1 cellular context compared by ENCODE assay signal in the genomic region with DNA sequence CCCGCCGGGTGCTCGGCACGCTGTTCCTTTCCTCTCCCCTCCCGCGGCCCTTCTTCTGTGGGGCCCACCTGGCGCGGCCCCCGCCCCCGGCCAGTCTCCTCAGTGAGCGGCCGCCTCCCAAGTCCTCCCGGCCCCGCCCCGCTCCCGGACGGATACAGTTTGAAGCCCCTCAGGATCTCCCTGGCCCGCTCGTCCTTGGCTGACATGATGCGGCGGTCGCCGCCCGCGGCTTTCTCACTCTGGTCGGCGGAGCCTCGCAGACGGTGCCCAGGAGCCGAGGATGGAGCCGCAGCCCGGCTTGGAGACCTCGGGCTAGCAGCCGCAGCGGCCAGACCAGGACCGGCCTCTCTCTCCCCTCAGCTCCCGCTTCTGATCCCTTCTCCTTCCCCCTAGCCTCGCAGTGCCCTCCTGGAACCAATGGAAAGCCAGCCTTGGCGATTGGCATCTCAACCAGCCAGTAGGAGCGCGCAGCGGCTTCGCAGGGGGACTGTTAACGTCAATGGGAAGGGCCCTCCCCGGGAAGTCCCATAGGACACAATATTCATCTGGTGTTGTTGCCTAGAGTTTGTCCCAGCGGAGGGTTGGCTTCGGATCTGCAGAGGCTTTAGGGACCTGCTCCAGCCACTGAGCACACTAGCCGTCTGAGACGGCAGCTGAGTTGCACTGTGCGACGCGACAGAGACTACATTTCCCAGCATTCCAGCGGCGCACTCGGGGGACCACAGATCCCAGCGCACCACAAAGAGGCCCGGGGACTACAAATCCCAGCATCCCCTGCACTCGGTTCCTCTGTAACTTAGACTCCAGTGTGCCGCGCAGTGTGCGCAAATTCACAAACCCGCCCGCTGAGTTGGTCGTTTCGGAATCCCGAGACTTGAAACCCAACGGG.
TF ChIP-seq lines count a peak whose summit lies in the region.

Gene PDE6D (minus strand): TSS at position 374 of the 889 bp plus-strand sequence. CDS start 168 bp downstream, at position 206.

TF ChIP-seq in HepG2, 621 proteins besides CTCF, POLR2A, EP300 and RAD21 (continued from another document and continues in another):
- TF ChIP-seq, protein P1, sequence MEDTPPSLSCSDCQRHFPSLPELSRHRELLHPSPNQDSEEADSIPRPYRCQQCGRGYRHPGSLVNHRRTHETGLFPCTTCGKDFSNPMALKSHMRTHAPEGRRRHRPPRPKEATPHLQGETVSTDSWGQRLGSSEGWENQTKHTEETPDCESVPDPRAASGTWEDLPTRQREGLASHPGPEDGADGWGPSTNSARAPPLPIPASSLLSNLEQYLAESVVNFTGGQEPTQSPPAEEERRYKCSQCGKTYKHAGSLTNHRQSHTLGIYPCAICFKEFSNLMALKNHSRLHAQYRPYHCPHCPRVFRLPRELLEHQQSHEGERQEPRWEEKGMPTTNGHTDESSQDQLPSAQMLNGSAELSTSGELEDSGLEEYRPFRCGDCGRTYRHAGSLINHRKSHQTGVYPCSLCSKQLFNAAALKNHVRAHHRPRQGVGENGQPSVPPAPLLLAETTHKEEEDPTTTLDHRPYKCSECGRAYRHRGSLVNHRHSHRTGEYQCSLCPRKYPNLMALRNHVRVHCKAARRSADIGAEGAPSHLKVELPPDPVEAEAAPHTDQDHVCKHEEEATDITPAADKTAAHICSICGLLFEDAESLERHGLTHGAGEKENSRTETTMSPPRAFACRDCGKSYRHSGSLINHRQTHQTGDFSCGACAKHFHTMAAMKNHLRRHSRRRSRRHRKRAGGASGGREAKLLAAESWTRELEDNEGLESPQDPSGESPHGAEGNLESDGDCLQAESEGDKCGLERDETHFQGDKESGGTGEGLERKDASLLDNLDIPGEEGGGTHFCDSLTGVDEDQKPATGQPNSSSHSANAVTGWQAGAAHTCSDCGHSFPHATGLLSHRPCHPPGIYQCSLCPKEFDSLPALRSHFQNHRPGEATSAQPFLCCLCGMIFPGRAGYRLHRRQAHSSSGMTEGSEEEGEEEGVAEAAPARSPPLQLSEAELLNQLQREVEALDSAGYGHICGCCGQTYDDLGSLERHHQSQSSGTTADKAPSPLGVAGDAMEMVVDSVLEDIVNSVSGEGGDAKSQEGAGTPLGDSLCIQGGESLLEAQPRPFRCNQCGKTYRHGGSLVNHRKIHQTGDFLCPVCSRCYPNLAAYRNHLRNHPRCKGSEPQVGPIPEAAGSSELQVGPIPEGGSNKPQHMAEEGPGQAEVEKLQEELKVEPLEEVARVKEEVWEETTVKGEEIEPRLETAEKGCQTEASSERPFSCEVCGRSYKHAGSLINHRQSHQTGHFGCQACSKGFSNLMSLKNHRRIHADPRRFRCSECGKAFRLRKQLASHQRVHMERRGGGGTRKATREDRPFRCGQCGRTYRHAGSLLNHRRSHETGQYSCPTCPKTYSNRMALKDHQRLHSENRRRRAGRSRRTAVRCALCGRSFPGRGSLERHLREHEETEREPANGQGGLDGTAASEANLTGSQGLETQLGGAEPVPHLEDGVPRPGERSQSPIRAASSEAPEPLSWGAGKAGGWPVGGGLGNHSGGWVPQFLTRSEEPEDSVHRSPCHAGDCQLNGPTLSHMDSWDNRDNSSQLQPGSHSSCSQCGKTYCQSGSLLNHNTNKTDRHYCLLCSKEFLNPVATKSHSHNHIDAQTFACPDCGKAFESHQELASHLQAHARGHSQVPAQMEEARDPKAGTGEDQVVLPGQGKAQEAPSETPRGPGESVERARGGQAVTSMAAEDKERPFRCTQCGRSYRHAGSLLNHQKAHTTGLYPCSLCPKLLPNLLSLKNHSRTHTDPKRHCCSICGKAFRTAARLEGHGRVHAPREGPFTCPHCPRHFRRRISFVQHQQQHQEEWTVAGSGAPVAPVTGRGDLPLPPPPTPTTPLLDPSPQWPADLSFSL (CRISPR knock-in tag; IDR thresholded peaks at IDR 0.05): no peak
- TF ChIP-seq ZNF20 (CRISPR knock-in tag; IDR thresholded peaks at IDR 0.05): no peak
- TF ChIP-seq, protein P2, sequence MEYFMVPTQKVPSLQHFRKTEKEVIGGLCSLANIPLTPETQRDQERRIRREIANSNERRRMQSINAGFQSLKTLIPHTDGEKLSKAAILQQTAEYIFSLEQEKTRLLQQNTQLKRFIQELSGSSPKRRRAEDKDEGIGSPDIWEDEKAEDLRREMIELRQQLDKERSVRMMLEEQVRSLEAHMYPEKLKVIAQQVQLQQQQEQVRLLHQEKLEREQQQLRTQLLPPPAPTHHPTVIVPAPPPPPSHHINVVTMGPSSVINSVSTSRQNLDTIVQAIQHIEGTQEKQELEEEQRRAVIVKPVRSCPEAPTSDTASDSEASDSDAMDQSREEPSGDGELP (IDR thresholded peaks at IDR 0.05; ENCODE audit: borderline replicate concordance, low read depth): peak; percentile 36; the same call in 1 of the 2 replicates
- TF ChIP-seq, protein P3, sequence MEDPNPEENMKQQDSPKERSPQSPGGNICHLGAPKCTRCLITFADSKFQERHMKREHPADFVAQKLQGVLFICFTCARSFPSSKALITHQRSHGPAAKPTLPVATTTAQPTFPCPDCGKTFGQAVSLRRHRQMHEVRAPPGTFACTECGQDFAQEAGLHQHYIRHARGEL (CRISPR knock-in tag; IDR thresholded peaks at IDR 0.05): no peak
- TF ChIP-seq ZSCAN5A (CRISPR knock-in tag; IDR thresholded peaks at IDR 0.05; ENCODE audit: borderline replicate concordance): no peak; the same call in 1 of the 2 replicates
- TF ChIP-seq SIX4 (CRISPR knock-in tag; IDR thresholded peaks at IDR 0.05): no peak; the same call in 1 of the 2 replicates
- no peak for TF ChIP-seq NFIC (IDR thresholded peaks at IDR 0.05; ENCODE audit: low read length)
- no peak for TF ChIP-seq ARID3A (IDR thresholded peaks at IDR 0.05; ENCODE audit: low read depth, low read length)
- TF ChIP-seq PAF1 (CRISPR knock-in tag; IDR thresholded peaks at IDR 0.05): no peak
- no peak for TF ChIP-seq RBM22 (optimal IDR thresholded peaks at IDR 0.05; ENCODE audit: low read length)
- TF ChIP-seq ZNF691 (CRISPR knock-in tag; IDR thresholded peaks at IDR 0.05; ENCODE audit: borderline replicate concordance, low read depth): peak; percentile 37; the same call in 1 of the 2 replicates
- no peak for TF ChIP-seq MZF1 (CRISPR knock-in tag; IDR thresholded peaks at IDR 0.05; ENCODE audit: borderline replicate concordance)
- peak; percentile 93 for TF ChIP-seq ZNF605 (CRISPR knock-in tag; IDR thresholded peaks at IDR 0.05)
- peak; percentile 84 for TF ChIP-seq GATAD1 (CRISPR knock-in tag; IDR thresholded peaks at IDR 0.05)
- TF ChIP-seq ZBTB39 (CRISPR knock-in tag; IDR thresholded peaks at IDR 0.05): no peak
- peak; percentile 65; the same call in 1 of the 2 replicates for TF ChIP-seq XBP1 (CRISPR knock-in tag; IDR thresholded peaks at IDR 0.05)
- TF ChIP-seq ZNF530 (CRISPR knock-in tag; IDR thresholded peaks at IDR 0.05; ENCODE audit: low read depth): no peak
- no peak for TF ChIP-seq TCF12 (IDR thresholded peaks at IDR 0.05)
- TF ChIP-seq TCF12 (CRISPR knock-in tag; IDR thresholded peaks at IDR 0.05): peak; percentile 70; the same call in 1 of the 2 replicates
- TF ChIP-seq ETV6 (CRISPR knock-in tag; conservative IDR thresholded peaks at IDR 0.05): peak; percentile 63; the same call in 1 of the 2 replicates
- TF ChIP-seq ZNF75D (CRISPR knock-in tag; IDR thresholded peaks at IDR 0.05; ENCODE audit: borderline replicate concordance): no peak
- peak; percentile 36; the same call in 1 of the 2 replicates for TF ChIP-seq MIXL1 (CRISPR knock-in tag; IDR thresholded peaks at IDR 0.05)
- peak; percentile 48; the same call in 1 of the 2 replicates for TF ChIP-seq ZNF772 (CRISPR knock-in tag; IDR thresholded peaks at IDR 0.05)
- no peak; the same call in 1 of the 2 replicates for TF ChIP-seq ZNF564 (CRISPR knock-in tag; IDR thresholded peaks at IDR 0.05)
- no peak for TF ChIP-seq CHD4 (IDR thresholded peaks at IDR 0.05; ENCODE audit: borderline replicate concordance, low read length)
- TF ChIP-seq, protein P4, sequence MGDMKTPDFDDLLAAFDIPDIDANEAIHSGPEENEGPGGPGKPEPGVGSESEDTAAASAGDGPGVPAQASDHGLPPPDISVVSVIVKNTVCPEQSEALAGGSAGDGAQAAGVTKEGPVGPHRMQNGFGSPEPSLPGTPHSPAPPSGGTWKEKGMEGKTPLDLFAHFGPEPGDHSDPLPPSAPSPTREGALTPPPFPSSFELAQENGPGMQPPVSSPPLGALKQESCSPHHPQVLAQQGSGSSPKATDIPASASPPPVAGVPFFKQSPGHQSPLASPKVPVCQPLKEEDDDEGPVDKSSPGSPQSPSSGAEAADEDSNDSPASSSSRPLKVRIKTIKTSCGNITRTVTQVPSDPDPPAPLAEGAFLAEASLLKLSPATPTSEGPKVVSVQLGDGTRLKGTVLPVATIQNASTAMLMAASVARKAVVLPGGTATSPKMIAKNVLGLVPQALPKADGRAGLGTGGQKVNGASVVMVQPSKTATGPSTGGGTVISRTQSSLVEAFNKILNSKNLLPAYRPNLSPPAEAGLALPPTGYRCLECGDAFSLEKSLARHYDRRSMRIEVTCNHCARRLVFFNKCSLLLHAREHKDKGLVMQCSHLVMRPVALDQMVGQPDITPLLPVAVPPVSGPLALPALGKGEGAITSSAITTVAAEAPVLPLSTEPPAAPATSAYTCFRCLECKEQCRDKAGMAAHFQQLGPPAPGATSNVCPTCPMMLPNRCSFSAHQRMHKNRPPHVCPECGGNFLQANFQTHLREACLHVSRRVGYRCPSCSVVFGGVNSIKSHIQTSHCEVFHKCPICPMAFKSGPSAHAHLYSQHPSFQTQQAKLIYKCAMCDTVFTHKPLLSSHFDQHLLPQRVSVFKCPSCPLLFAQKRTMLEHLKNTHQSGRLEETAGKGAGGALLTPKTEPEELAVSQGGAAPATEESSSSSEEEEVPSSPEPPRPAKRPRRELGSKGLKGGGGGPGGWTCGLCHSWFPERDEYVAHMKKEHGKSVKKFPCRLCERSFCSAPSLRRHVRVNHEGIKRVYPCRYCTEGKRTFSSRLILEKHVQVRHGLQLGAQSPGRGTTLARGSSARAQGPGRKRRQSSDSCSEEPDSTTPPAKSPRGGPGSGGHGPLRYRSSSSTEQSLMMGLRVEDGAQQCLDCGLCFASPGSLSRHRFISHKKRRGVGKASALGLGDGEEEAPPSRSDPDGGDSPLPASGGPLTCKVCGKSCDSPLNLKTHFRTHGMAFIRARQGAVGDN (CRISPR knock-in tag; IDR thresholded peaks at IDR 0.05): peak; percentile 82
- no peak for TF ChIP-seq GFI1 (CRISPR knock-in tag; IDR thresholded peaks at IDR 0.05; ENCODE audit: borderline replicate concordance)
- TF ChIP-seq ZNF513 (CRISPR knock-in tag; conservative IDR thresholded peaks at IDR 0.05): peak; percentile 63; the same call in 1 of the 2 replicates
- TF ChIP-seq MTA3 (CRISPR knock-in tag; IDR thresholded peaks at IDR 0.05): no peak
- TF ChIP-seq PHF20 (CRISPR knock-in tag; IDR thresholded peaks at IDR 0.05): peak; percentile 62
- TF ChIP-seq DNMT1 (CRISPR knock-in tag; IDR thresholded peaks at IDR 0.05): no peak; the same call in 1 of the 2 replicates
- no peak for TF ChIP-seq MIER2 (CRISPR knock-in tag; IDR thresholded peaks at IDR 0.05)
- TF ChIP-seq RXRB (CRISPR knock-in tag; IDR thresholded peaks at IDR 0.05; ENCODE audit: borderline replicate concordance): peak; percentile 20; the same call in 1 of the 2 replicates
- peak in 1 of 2 experiments; percentile 30; a peak in 1 of 4 replicates for TF ChIP-seq NR2F1 (CRISPR knock-in tag; IDR thresholded peaks at IDR 0.05)
